8 cellular contexts compared by ENCODE assay signal in genomic region chr2:86372641-86373502, GRCh38. TPM values are rescaled to one million over a fixed set of nuclear protein-coding genes. Genes with fewer than 3 reads are reported as not detected.
A peak's percentile ranks its signal among the peaks of the same experiment; 100 is the strongest.
DNase-seq lines count a peak whose midpoint lies in the region; ATAC-seq, FAIRE-seq and TF ChIP-seq lines count a peak whose summit lies in the region.

No MANE protein-coding gene starts in this region.

- peaks cover 1% of the 10 kb centered on the region for H3K4me1 Mint-ChIP-seq in astrocyte (ENCODE audit: low read depth, unreplicated experiment)

- peaks cover 6% of the 10 kb centered on the region for H3K9me3 ChIP-seq in astrocyte (ENCODE audit: insufficient read depth, low read depth, low read length)
- H3K9me3 ChIP-seq in upper lobe of right lung, result no peaks in the 10 kb centered on the region

- peak; percentile 88 for ATAC-seq in upper lobe of right lung
- ATAC-seq in HG03139 (IDR thresholded peaks at IDR 0.05; ENCODE audit: unreplicated experiment), result no peak

- H3K4me3 Mint-ChIP-seq in astrocyte (ENCODE audit: unreplicated experiment), result no peak overlapping the region

- no peaks in the 10 kb centered on the region for H3K27me3 Mint-ChIP-seq in astrocyte (ENCODE audit: low read depth, unreplicated experiment)

- no peak overlapping the region for H3K4me3 ChIP-seq in astrocyte (ENCODE audit: insufficient read depth, low read depth, low read length)
- no peak overlapping the region for H3K4me3 ChIP-seq in upper lobe of right lung

- no peak overlapping the region for H3K4me2 ChIP-seq in astrocyte (ENCODE audit: low read length)

- peaks cover 4% of the 10 kb centered on the region for H3K27me3 ChIP-seq in astrocyte (ENCODE audit: insufficient read depth, low read length)
- no peaks in the 10 kb centered on the region for H3K27me3 ChIP-seq in upper lobe of right lung

- no peak overlapping the region for H2AFZ ChIP-seq in astrocyte (ENCODE audit: low read depth, low read length)

- no peak overlapping the region for H3K27ac Mint-ChIP-seq in astrocyte (ENCODE audit: unreplicated experiment)

- H3K36me3 Mint-ChIP-seq in astrocyte (ENCODE audit: low read depth, unreplicated experiment), result no peaks in the 10 kb centered on the region

- intact Hi-C loops in upper lobe of right lung (cut with DNase I), result no loop called here

- H3K4me1 ChIP-seq in astrocyte (ENCODE audit: insufficient read depth, low read length), result peaks cover 4% of the 10 kb centered on the region
- peaks cover 8% of the 10 kb centered on the region for H3K4me1 ChIP-seq in upper lobe of right lung

- no peak overlapping the region for H3K9ac ChIP-seq in astrocyte (ENCODE audit: low read length)

- no peak overlapping the region for H3K27ac ChIP-seq in astrocyte (ENCODE audit: low read depth, low read length)
- H3K27ac ChIP-seq in upper lobe of right lung, result no peak overlapping the region

- no peak for FAIRE-seq in astrocyte (lab: Jason Lieb, UNC)

- H4K20me1 ChIP-seq in astrocyte (ENCODE audit: insufficient read depth, low read length), result no peaks in the 10 kb centered on the region

- peak; percentile 32 to 69 for DNase-seq in NCI-H526 (lab: John Stamatoyannopoulos, UW)
- DNase-seq in NCI-H526 treated with DMSO at 0.1 percent for 48 hours (lab: John Stamatoyannopoulos, UW), result no peak
- DNase-seq in NCI-H146 (lab: John Stamatoyannopoulos, UW), result peak; percentile 69
- peak; percentile 25 for DNase-seq in astrocyte (ENCODE audit: low read depth)
- peak; percentile 50 for DNase-seq in iris pigment epithelial cell (ENCODE audit: low read depth)
- DNase-seq in upper lobe of right lung, result no peak
- DNase-seq in activated naive CD4-positive, alpha-beta T cell treated with Interleukin-2 at 50 U/mL for 16 hours, result no peak

- H3K9me3 Mint-ChIP-seq in astrocyte (ENCODE audit: unreplicated experiment), result peaks cover 5% of the 10 kb centered on the region

- no peaks in the 10 kb centered on the region for H3K36me3 ChIP-seq in astrocyte (ENCODE audit: insufficient read depth, low read length)
- H3K36me3 ChIP-seq in upper lobe of right lung, result no peaks in the 10 kb centered on the region

- TF ChIP-seq CTCF in astrocyte (IDR thresholded peaks at IDR 0.05; ENCODE audit: insufficient read depth, low read depth, low read length) (peak; percentile 57), upper lobe of right lung (IDR thresholded peaks at IDR 0.05) (peak; percentile 57)

- no peaks in the 10 kb centered on the region for H3K79me2 ChIP-seq in astrocyte (ENCODE audit: insufficient read depth, low read length)

RNA-seq across cellular contexts. Expression of gene REEP1, which starts 35.4 kb away (rescaled TPM):
- total RNA-seq in astrocyte (0.61 and 1.1 TPM in 2 replicates), upper lobe of right lung (7.8 TPM)

Comparison
In these comparisons a context has a peak if more than half of its experiments do, and no peak if none do; other contexts are left out.
1. DNase-seq: peak in NCI-H526 (2 of 2), NCI-H146 (single experiment), astrocyte (single experiment) and iris pigment epithelial cell (single experiment); none in NCI-H526 treated with DMSO at 0.1 percent for 48 hours (single experiment), upper lobe of right lung (single experiment) and activated naive CD4-positive, alpha-beta T cell treated with Interleukin-2 at 50 U/mL for 16 hours (single experiment).